ENCODE assay signal across 2 cellular contexts in the genomic region with DNA sequence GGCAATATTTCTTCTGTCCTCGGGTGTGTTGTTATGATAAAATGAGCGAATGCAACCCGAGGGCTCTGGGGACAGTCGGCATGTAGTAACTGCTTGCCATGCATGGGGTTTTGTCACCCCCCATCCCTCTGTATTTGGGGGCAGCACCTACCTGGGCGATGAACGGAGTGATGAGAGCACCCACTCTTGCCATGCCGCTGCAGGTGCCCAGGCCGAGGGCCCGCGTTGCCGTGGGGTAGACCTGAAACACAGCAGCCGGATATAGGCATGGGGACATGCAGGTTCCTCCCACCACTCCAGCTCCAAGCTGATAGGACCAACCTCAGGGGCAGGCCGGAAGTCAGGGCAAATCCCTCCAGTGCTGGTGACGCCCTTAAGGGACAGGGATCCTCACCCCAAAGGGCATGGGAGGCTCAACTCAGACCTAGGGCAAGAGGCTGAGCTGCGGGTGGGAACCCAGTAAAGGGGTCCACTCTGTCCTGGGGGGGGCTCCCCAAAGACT.
TF ChIP-seq lines count a peak whose summit lies in the region.

No MANE protein-coding gene starts in this region.

TF ChIP-seq in GM23338, 12 proteins besides CTCF, POLR2A, EP300 and RAD21:
- TF ChIP-seq POLR2AphosphoS5 (IDR thresholded peaks at IDR 0.05; ENCODE audit: low read depth) (no peak), CREB1 (CRISPR knock-in tag; IDR thresholded peaks at IDR 0.05; ENCODE audit: low read depth) (no peak), EZH2 (IDR thresholded peaks at IDR 0.05; ENCODE audit: low read depth, unreplicated experiment) (no peak), ZNF114 (CRISPR knock-in tag; IDR thresholded peaks at IDR 0.05) (no peak), EZH2phosphoT487 (IDR thresholded peaks at IDR 0.05; ENCODE audit: unreplicated experiment) (no peak), STAT1 (IDR thresholded peaks at IDR 0.05; ENCODE audit: unreplicated experiment) (no peak), JUNB (IDR thresholded peaks at IDR 0.05; ENCODE audit: unreplicated experiment) (no peak)
- TF ChIP-seq, protein P1, sequence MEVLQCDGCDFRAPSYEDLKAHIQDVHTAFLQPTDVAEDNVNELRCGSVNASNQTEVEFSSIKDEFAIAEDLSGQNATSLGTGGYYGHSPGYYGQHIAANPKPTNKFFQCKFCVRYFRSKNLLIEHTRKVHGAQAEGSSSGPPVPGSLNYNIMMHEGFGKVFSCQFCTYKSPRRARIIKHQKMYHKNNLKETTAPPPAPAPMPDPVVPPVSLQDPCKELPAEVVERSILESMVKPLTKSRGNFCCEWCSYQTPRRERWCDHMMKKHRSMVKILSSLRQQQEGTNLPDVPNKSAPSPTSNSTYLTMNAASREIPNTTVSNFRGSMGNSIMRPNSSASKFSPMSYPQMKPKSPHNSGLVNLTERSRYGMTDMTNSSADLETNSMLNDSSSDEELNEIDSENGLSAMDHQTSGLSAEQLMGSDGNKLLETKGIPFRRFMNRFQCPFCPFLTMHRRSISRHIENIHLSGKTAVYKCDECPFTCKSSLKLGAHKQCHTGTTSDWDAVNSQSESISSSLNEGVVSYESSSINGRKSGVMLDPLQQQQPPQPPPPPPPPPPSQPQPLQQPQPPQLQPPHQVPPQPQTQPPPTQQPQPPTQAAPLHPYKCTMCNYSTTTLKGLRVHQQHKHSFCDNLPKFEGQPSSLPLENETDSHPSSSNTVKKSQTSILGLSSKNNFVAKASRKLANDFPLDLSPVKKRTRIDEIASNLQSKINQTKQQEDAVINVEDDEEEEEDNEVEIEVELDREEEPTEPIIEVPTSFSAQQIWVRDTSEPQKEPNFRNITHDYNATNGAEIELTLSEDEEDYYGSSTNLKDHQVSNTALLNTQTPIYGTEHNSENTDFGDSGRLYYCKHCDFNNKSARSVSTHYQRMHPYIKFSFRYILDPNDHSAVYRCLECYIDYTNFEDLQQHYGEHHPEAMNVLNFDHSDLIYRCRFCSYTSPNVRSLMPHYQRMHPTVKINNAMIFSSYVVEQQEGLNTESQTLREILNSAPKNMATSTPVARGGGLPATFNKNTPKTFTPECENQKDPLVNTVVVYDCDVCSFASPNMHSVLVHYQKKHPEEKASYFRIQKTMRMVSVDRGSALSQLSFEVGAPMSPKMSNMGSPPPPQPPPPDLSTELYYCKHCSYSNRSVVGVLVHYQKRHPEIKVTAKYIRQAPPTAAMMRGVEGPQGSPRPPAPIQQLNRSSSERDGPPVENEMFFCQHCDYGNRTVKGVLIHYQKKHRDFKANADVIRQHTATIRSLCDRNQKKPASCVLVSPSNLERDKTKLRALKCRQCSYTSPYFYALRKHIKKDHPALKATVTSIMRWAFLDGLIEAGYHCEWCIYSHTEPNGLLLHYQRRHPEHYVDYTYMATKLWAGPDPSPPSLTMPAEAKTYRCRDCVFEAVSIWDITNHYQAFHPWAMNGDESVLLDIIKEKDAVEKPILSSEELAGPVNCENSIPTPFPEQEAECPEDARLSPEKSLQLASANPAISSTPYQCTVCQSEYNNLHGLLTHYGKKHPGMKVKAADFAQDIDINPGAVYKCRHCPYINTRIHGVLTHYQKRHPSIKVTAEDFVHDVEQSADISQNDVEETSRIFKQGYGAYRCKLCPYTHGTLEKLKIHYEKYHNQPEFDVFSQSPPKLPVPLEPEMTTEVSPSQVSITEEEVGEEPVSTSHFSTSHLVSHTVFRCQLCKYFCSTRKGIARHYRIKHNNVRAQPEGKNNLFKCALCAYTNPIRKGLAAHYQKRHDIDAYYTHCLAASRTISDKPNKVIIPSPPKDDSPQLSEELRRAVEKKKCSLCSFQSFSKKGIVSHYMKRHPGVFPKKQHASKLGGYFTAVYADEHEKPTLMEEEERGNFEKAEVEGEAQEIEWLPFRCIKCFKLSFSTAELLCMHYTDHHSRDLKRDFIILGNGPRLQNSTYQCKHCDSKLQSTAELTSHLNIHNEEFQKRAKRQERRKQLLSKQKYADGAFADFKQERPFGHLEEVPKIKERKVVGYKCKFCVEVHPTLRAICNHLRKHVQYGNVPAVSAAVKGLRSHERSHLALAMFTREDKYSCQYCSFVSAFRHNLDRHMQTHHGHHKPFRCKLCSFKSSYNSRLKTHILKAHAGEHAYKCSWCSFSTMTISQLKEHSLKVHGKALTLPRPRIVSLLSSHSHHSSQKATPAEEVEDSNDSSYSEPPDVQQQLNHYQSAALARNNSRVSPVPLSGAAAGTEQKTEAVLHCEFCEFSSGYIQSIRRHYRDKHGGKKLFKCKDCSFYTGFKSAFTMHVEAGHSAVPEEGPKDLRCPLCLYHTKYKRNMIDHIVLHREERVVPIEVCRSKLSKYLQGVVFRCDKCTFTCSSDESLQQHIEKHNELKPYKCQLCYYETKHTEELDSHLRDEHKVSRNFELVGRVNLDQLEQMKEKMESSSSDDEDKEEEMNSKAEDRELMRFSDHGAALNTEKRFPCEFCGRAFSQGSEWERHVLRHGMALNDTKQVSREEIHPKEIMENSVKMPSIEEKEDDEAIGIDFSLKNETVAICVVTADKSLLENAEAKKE (CRISPR knock-in tag; IDR thresholded peaks at IDR 0.05) = no peak
TF ChIP-seq in GM23338: peak in this region for 0.

TF ChIP-seq in H1, 55 proteins besides CTCF, POLR2A, EP300 and RAD21:
- no peak for TF ChIP-seq ASH2L (IDR thresholded peaks at IDR 0.05; ENCODE audit: low read length)
- TF ChIP-seq, protein P2, sequence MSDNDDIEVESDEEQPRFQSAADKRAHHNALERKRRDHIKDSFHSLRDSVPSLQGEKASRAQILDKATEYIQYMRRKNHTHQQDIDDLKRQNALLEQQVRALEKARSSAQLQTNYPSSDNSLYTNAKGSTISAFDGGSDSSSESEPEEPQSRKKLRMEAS (IDR thresholded peaks at IDR 0.05) = no peak
- TF ChIP-seq RBBP5 (IDR thresholded peaks at IDR 0.05; ENCODE audit: borderline replicate concordance, low read depth, low read length) = no peak
- no peak for TF ChIP-seq JUND (IDR thresholded peaks at IDR 0.05; ENCODE audit: low read length)
- no peak for TF ChIP-seq CREB1 (IDR thresholded peaks at IDR 0.05)
- TF ChIP-seq SIN3A (conservative IDR thresholded peaks at IDR 0.05 in 1 of 2, IDR thresholded peaks at IDR 0.05 in 1 of 2; ENCODE audit: low read depth in 1 of 2, low read length in 2 of 2) = no peak
- TF ChIP-seq POU5F1 (IDR thresholded peaks at IDR 0.05; ENCODE audit: low read depth, low read length) = no peak
- TF ChIP-seq SRF (IDR thresholded peaks at IDR 0.05; ENCODE audit: low read depth, low read length) = no peak
